9 cellular contexts compared by ENCODE assay signal in the genomic region with DNA sequence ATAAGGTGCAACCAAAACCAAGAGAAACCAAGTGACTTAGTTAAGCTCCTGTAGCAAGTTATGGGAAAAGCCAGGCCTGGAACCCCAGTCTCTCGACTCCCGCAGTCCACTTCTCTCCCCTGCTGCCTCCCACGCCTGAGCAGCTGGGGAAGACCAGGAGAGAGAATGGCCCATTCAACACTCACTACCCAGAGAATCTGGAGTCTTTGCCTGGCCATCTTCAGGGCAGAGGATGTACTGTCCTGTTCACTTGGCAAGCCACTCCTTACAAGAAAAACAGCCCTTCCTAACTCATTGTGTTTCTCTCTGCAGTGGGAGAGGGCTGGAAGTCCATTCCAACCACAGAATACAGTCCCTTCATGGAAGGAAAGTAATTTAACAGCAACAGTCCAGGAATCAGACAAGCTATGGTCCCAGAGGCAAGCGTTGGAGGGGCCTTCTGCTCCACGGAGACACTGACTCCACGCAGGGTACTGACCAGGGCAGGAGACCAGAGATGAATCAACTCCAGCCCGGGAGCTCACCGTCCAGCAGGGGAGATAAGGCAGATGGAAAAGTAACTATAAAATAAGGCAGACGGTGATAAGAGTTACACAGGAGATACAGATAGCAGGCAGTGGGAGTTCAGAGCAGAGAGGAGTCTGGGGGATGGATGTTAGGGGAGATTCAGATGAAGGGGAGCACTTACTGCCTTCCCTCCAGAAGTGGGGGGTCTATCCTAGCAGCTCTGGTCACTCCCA. TPM values are rescaled to one million over a fixed set of nuclear protein-coding genes. Genes with fewer than 3 reads are reported as not detected.
DNase-seq lines count a peak whose midpoint lies in the region; ATAC-seq, FAIRE-seq and TF ChIP-seq lines count a peak whose summit lies in the region.
"Had no signal": no experiment of that assay in that cellular context is flagged by ENCODE, and none has a peak within 500 bp of the region (broad histone marks: within the 10 kb centered on the region; RNA-seq: fewer than 3 reads in every experiment).

No MANE protein-coding gene starts in this region.

- peaks cover 0 to 6% of the 10 kb centered on the region in 2 donors for H3K36me3 Mint-ChIP-seq in CD4-positive, alpha-beta memory T cell
- H3K36me3 Mint-ChIP-seq in T-helper 17 cell (ENCODE audit: low read depth) = peaks cover 3% of the 10 kb centered on the region

- TF ChIP-seq EP300 in esophagus muscularis mucosa (IDR thresholded peaks at IDR 0.05) = no peak

- WGBS in esophagus muscularis mucosa = 64% methylated on average over 9 of the region's 9 CpGs

- H3K4me3 ChIP-seq in CD4-positive, alpha-beta memory T cell (ENCODE audit: low read length in 2 of 2) = no peak overlapping the region
- peak overlapping the region; percentile 68 to 88 (median 82) for H3K4me3 ChIP-seq in esophagus muscularis mucosa
- H3K4me3 ChIP-seq in osteoblast (ENCODE audit: insufficient read depth, low read length) = peak overlapping the region; percentile 79

- intact Hi-C loops in CD4-positive, alpha-beta memory T cell (cut with micrococcal nuclease) = no loop called here
- intact Hi-C loops in esophagus muscularis mucosa (cut with DNase I) = no loop called here

- ATAC-seq in T-helper 17 cell = no peak

- TF ChIP-seq CTCF in esophagus muscularis mucosa (IDR thresholded peaks at IDR 0.05) (peak in 1 of 3 experiments; percentile 14), osteoblast (IDR thresholded peaks at IDR 0.05; ENCODE audit: extremely low read depth, low read depth, low read length) (no peak)

- peaks cover 5% of the 10 kb centered on the region for H4K20me1 ChIP-seq in osteoblast (ENCODE audit: insufficient read depth, low read length)

- peaks cover 18% of the 10 kb centered on the region for H3K79me2 ChIP-seq in osteoblast (ENCODE audit: insufficient read depth, low read length)

- H3K4me1 ChIP-seq in CD4-positive, alpha-beta memory T cell (ENCODE audit: insufficient read depth, low read length) = peaks cover 23% of the 10 kb centered on the region
- H3K4me1 ChIP-seq in esophagus muscularis mucosa = peaks cover 19 to 60% (median 35%) of the 10 kb centered on the region in 4 donors
- peaks cover 11% of the 10 kb centered on the region for H3K4me1 ChIP-seq in osteoblast (ENCODE audit: insufficient read depth, low read length)

- H3K4me3 Mint-ChIP-seq in CD4-positive, alpha-beta memory T cell = peak overlapping the region; percentile 76 to 89 (median 82)
- H3K4me3 Mint-ChIP-seq in T-helper 17 cell = peak overlapping the region; percentile 91

- TF ChIP-seq POLR2A in esophagus muscularis mucosa (IDR thresholded peaks at IDR 0.05; ENCODE audit: low read depth) = no peak

- H3K9me3 Mint-ChIP-seq in CD4-positive, alpha-beta memory T cell = no peaks in the 10 kb centered on the region

- no peak for FAIRE-seq in urothelium cell line (lab: Jason Lieb, UNC)

- H2AFZ ChIP-seq in osteoblast (ENCODE audit: low read length) = no peak overlapping the region

- peaks cover 17 to 41% (median 25%) of the 10 kb centered on the region in 4 donors for H3K4me1 Mint-ChIP-seq in CD4-positive, alpha-beta memory T cell
- peaks cover 26% of the 10 kb centered on the region for H3K4me1 Mint-ChIP-seq in T-helper 17 cell

- POLR2A ChIA-PET in CD4-positive, alpha-beta memory T cell (lab: Charles Lee; ENCODE audit: partially characterized antibody) = interaction anchor here (0.6 to 4.1 kb wide), 7 partner anchors 13 to 316 kb away, joined by 3 to 24 read pairs (median 5); a partner anchor contains a TSS

- DNase-seq in CD4-positive, alpha-beta memory T cell = no peak
- DNase-seq in T-helper 17 cell = no peak
- no peak for DNase-seq in esophagus muscularis mucosa (ENCODE audit: extremely low spot score)
- DNase-seq in osteoblast (ENCODE audit: insufficient read length, low spot score, missing footprints) = peak; percentile 80
- DNase-seq in activated effector memory CD4-positive, alpha-beta T cell treated with anti-CD3 and anti-CD28 coated beads, Interleukin-2, amount 50 U/mL, for 16 hours = no peak
- no peak for DNase-seq in urothelium cell line (ENCODE audit: low spot score)
- no peak for DNase-seq in NCI-H1694 treated with DMSO at 0.1 percent for 48 hours (lab: John Stamatoyannopoulos, UW)
- no peak for DNase-seq in NK-92 (lab: John Stamatoyannopoulos, UW; ENCODE audit: unreplicated experiment)
- DNase-seq: activated CD4-positive, alpha-beta T cell treated with anti-CD3 and anti-CD28 coated beads, Interleukin-2, amount 50 U/mL, for 4 hours had no signal

- H3K27me3 ChIP-seq in CD4-positive, alpha-beta memory T cell (ENCODE audit: insufficient read depth, low read length) = no peaks in the 10 kb centered on the region
- H3K27me3 ChIP-seq in esophagus muscularis mucosa (no peaks in the 10 kb centered on the region), osteoblast (ENCODE audit: insufficient read depth, low read length) (no peaks in the 10 kb centered on the region)

- CTCF ChIA-PET in CD4-positive, alpha-beta memory T cell (lab: Charles Lee; ENCODE audit: partially characterized antibody) = interaction anchor here (0.8 to 1.4 kb wide), 6 partner anchors 21 to 106 kb away, joined by 3 read pairs; no protein-coding TSS in a partner anchor

- no peaks in the 10 kb centered on the region for H3K9me3 ChIP-seq in CD4-positive, alpha-beta memory T cell (ENCODE audit: control insufficient read depth in 1 of 2, low read length in 2 of 2)
- no peaks in the 10 kb centered on the region for H3K9me3 ChIP-seq in T-helper 17 cell (ENCODE audit: control insufficient read depth, low read length, poor library complexity, severe bottlenecking)
- no peaks in the 10 kb centered on the region for H3K9me3 ChIP-seq in esophagus muscularis mucosa
- H3K9me3 ChIP-seq in osteoblast (ENCODE audit: low read depth, low read length) = no peaks in the 10 kb centered on the region

- no peaks in the 10 kb centered on the region for H3K36me3 ChIP-seq in CD4-positive, alpha-beta memory T cell (ENCODE audit: insufficient read depth, low read length)
- H3K36me3 ChIP-seq in esophagus muscularis mucosa = no peaks in the 10 kb centered on the region
- H3K36me3 ChIP-seq in osteoblast (ENCODE audit: insufficient read depth, low read length) = no peaks in the 10 kb centered on the region

- no peak overlapping the region for H3K27ac ChIP-seq in CD4-positive, alpha-beta memory T cell (ENCODE audit: low read depth, low read length)
- H3K27ac ChIP-seq in esophagus muscularis mucosa (replicated peaks in 1 of 4) = peak overlapping the region; percentile 86 to 93 (median 88)
- no peak overlapping the region for H3K27ac ChIP-seq in osteoblast (ENCODE audit: low read depth, low read length)

- peak overlapping the region; percentile 16 to 86 (median 75) for H3K27ac Mint-ChIP-seq in CD4-positive, alpha-beta memory T cell
- peak overlapping the region; percentile 57 for H3K27ac Mint-ChIP-seq in T-helper 17 cell

- no peaks in the 10 kb centered on the region for H3K27me3 Mint-ChIP-seq in CD4-positive, alpha-beta memory T cell
- no peaks in the 10 kb centered on the region for H3K27me3 Mint-ChIP-seq in T-helper 17 cell

- peak overlapping the region; percentile 81 for H3K4me2 ChIP-seq in osteoblast (ENCODE audit: insufficient read depth, low read length)

RNA-seq across cellular contexts. Expression of a gene that starts 1.6 kb away (rescaled TPM):
- total RNA-seq in CD4-positive, alpha-beta memory T cell = 10 to 100 TPM; 15.7 to 16.8 TPM
- polyA plus RNA-seq in CD4-positive, alpha-beta memory T cell = 1 to 10 TPM in 1 of 2 donors, under 1 TPM in 1; 0.77 to 3.3 TPM
- total RNA-seq in T-helper 17 cell (10 to 100 TPM; 21.7 to 47.9 TPM), esophagus muscularis mucosa (10 to 100 TPM; 10.4 to 24.4 (median 13.3) TPM), osteoblast (3.3 and 6.5 TPM in 2 replicates)

Comparison
In these comparisons a context has a peak if more than half of its experiments do, and no peak if none do; other contexts are left out.
1. H3K27ac ChIP-seq: peak in esophagus muscularis mucosa (4 of 4); none in CD4-positive, alpha-beta memory T cell (single experiment) and osteoblast (single experiment).
2. H3K4me3 ChIP-seq: peak in esophagus muscularis mucosa (4 of 4) and osteoblast (single experiment); none in CD4-positive, alpha-beta memory T cell (0 of 2).